Comparison of ENCODE assay signal across 27 cellular contexts in genomic region chr12:2190085-2190484, GRCh38.
"Had no signal": no experiment of that assay in that cellular context is flagged by ENCODE, and none has a peak within 500 bp of the region (broad histone marks: within the 10 kb centered on the region; RNA-seq: fewer than 3 reads in every experiment).

No MANE protein-coding gene starts in this region.

- H3K36me3 ChIP-seq: esophagus squamous epithelium, ovary, right lobe of liver, uterus had no signal

- H3K4me1 ChIP-seq: right lobe of liver had no signal

- H3K27ac ChIP-seq: epithelial cell of prostate, esophagus squamous epithelium, heart right ventricle, ovary, right lobe of liver, skin epidermis, testis, uterus had no signal

- H3K4me3 ChIP-seq: esophagus squamous epithelium, heart right ventricle, ovary, right lobe of liver, skin epidermis, testis, uterus had no signal

- DNase-seq: activated CD4-positive, alpha-beta T cell treated with anti-CD3 and anti-CD28 coated beads, Interleukin-2, amount 50 U/mL, for 1 hour; activated CD8-positive, alpha-beta T cell treated with anti-CD3 and anti-CD28 coated beads for 36 hours; activated naive CD8-positive, alpha-beta T cell treated with anti-CD3 and anti-CD28 coated beads, Interleukin-2, amount 50 U/mL, for 24 hours; activated T-cell treated with anti-CD3 and anti-CD28 coated beads, Interleukin-2, amount 50 U/mL, for 4 hours; amygdala; dermis blood vessel endothelial cell; effector CD4-positive, alpha-beta T cell; esophagus squamous epithelium; foreskin melanocyte; heart right ventricle; immature natural killer cell; kidney; left colon; naive B cell; ovary; right lobe of liver; stimulated activated CD4-positive, alpha-beta T cell treated with anti-CD3 and anti-CD28 coated beads, Interleukin-12 subunit alpha, Interleukin-12 subunit beta, amount 100 ng/mL, for 4 hours; stimulated activated CD4-positive, alpha-beta T cell treated with anti-CD3 and anti-CD28 coated beads, Interleukin-4, amount 100 ng/mL, for 1 hour; stimulated activated naive CD8-positive, alpha-beta T cell treated with anti-CD3 and anti-CD28 coated beads, Interleukin-15, Interleukin-2, amounts not matched to agents 100 U/mL and 50 U/mL, for 24 hours; T-helper 17 cell; T1000; testis; trophoblast cell; uterus had no signal

- ATAC-seq: activated CD8-positive, alpha-beta T cell treated with anti-CD3 and anti-CD28 coated beads for 36 hours; activated naive CD8-positive, alpha-beta T cell treated with anti-CD3 and anti-CD28 coated beads, Interleukin-2, amount 50 U/mL, for 24 hours; activated T-cell treated with anti-CD3 and anti-CD28 coated beads, Interleukin-2, amount 50 U/mL, for 4 hours; activated T-helper 17 cell treated with anti-CD3 and anti-CD28 coated beads, Interleukin-2, amount 50 U/mL, for 72 hours; left colon; stimulated activated naive CD8-positive, alpha-beta T cell treated with anti-CD3 and anti-CD28 coated beads, Interleukin-15, Interleukin-2, amounts not matched to agents 100 U/mL and 50 U/mL, for 24 hours; T-helper 17 cell had no signal

- H3K27me3 ChIP-seq: esophagus squamous epithelium, heart right ventricle, ovary, right lobe of liver, testis, uterus had no signal

- H3K9me3 ChIP-seq: esophagus squamous epithelium, heart right ventricle, ovary, right lobe of liver, testis, uterus had no signal
